In the genomic region with DNA sequence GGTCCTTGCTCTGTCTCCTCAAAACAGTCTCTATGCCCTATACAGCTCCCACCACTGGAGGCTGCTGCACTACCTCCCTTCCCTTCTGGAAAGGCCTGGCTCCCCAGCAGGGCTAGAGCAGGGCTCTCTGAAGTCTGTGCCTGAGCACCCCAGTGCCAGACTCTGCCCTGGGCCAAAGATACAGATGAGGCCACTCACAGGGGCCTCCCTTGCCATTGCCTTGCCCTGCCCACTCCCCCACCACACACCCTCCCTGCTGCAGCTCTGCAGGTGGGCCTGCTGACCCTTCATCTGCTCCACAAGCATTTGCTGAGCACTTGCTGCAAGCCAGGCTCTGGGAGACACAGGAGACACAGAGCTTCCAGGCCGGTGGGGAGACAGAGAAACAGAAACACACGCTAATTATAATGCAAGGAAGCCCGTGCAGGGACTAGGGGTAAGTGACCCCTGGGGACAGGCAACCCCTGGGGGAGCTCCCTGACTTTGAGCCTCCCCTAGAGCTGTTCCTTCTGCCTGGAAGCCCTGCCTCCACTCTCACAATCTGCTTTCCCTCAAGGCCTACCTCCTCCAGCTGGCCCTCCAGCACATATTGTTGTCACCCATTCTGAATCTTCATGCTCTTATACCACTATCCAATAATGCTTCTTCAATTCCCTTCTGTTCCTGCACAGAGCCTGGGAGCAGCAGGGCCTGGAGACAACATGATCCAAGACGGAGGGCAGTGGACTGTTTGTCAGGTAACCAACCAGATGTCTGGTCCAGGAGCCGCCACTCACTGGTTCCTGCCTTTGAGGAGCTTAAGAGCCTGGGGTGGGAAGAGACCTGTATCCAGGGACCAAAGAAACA, we compare ENCODE assay signal across 1 cellular context.
TF ChIP-seq lines count a peak whose summit lies in the region.

No MANE protein-coding gene starts in this region.

TF ChIP-seq in endothelial cell of umbilical vein, 7 proteins besides CTCF, POLR2A, EP300 and RAD21 (continued from another document):
- TF ChIP-seq FOS (IDR thresholded peaks at IDR 0.05; ENCODE audit: borderline replicate concordance, insufficient read depth, low read length), result no peak
